In the genomic region with DNA sequence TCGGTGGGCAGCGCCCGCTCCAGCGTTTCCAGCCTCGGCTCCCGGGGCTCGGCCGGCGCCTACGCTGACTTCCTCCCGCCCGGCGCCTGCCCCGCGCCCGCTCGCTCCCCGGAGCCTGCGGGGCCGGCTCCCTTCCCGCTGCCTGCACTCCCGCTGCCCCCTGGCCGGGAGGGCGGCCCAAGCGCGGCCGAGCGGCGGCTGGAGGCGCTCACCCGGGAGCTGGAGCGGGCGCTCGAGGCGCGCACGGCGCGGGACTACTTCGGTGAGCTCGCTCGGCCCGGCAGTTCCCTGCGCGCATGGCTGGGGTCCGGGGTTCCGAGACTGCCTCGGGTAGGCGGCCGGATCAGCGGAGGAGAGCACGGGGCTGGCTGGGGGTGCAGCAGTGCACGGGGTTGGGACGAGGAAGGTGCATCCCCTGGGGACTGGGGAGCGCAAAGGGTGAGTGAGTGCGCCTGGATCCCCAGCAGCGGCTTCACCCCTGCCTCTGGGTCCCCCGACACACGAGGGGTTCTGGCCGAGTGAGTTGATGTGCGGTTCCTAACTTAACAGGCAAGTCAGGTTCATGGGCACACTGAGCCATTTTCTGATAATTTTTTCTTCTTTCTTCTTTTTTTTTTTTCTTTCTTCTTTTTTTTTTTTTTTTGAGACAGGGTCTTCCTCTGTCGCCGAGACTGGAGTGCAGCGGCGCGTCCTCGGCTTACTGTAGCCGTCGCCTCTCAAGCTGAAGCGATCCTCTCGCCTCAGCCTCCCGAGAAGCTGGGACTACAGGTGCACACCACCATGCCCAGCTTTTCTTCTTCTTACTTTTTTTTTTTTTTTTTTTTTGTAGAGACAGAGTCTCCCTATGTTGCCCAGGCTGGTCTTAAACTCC, we compare ENCODE assay signal across 9 cellular contexts. TPM values are rescaled to one million over a fixed set of nuclear protein-coding genes. Genes with fewer than 3 reads are reported as not detected.
DNase-seq lines count a peak whose midpoint lies in the region; ATAC-seq and TF ChIP-seq lines count a peak whose summit lies in the region.
"Had no signal": no experiment of that assay in that cellular context is flagged by ENCODE, and none has a peak within 500 bp of the region (broad histone marks: within the 10 kb centered on the region; RNA-seq: fewer than 3 reads in every experiment).

No MANE protein-coding gene starts in this region.

- no peaks in the 10 kb centered on the region for H3K36me3 ChIP-seq in thoracic aorta
- H3K36me3 ChIP-seq: BE2C had no signal

- BruUV-seq in MCF 10A (replicated peaks; lab: Mats Ljungman, UMichigan), result no TSS peak

- H3K36me3 Mint-ChIP-seq in MCF 10A (ENCODE audit: insufficient read depth, unreplicated experiment) (peaks cover 14% of the 10 kb centered on the region), CD14-positive monocyte (no peaks in the 10 kb centered on the region)

- H3K4me1 ChIP-seq in thoracic aorta (ENCODE audit: control insufficient read depth in 1 of 2, low read depth in 2 of 2), result peaks cover 4 to 52% of the 10 kb centered on the region in 2 donors
- H3K4me1 ChIP-seq: BE2C had no signal

- peak overlapping the region; percentile 31 for H3K27ac Mint-ChIP-seq in MCF 10A (ENCODE audit: low read depth, unreplicated experiment)
- no peak overlapping the region for H3K27ac Mint-ChIP-seq in CD14-positive monocyte

- no peak for TF ChIP-seq CTCF in MCF 10A (IDR thresholded peaks at IDR 0.05; ENCODE audit: unreplicated experiment)
- no peak for TF ChIP-seq CTCF in thoracic aorta (IDR thresholded peaks at IDR 0.05)
- no peak for TF ChIP-seq CTCF in CD14-positive monocyte (IDR thresholded peaks at IDR 0.05)

- ATAC-seq in thoracic aorta (ENCODE audit: insufficient number of reproducible peaks, low FRiP score, low read depth), result no peak
- no peak for ATAC-seq in HG02610 (IDR thresholded peaks at IDR 0.05; ENCODE audit: unreplicated experiment)

- POLR2A ChIA-PET in MCF 10A (lab: Yijun Ruan, JAX), result interaction anchor here (0.6 to 0.7 kb wide), 2 partner anchors 39 to 728 kb away, joined by 3 to 4 read pairs; no protein-coding TSS in a partner anchor

- H3K9me3 ChIP-seq in thoracic aorta, result no peaks in the 10 kb centered on the region
- H3K9me3 ChIP-seq: BE2C had no signal

- peak; percentile 35 for DNase-seq in NCI-H748 (lab: John Stamatoyannopoulos, UW; ENCODE audit: unreplicated experiment)
- DNase-seq in NCI-H748 treated with DMSO at 0.1 percent for 48 hours (lab: John Stamatoyannopoulos, UW), result no peak
- peak; percentile 27 for DNase-seq in MCF 10A (ENCODE audit: unreplicated experiment)
- peak; percentile 78 for DNase-seq in left kidney (ENCODE audit: low read depth, low spot score)
- DNase-seq in thoracic aorta (ENCODE audit: low spot score), result no peak
- DNase-seq in CD14-positive monocyte (ENCODE audit: low spot score), result no peak
- no peak for DNase-seq in NCI-H1105 treated with DMSO at 0.1 percent for 48 hours (lab: John Stamatoyannopoulos, UW)
- DNase-seq: BE2C had no signal

- H3K27me3 ChIP-seq in thoracic aorta (replicated peaks; ENCODE audit: insufficient read depth), result no peaks in the 10 kb centered on the region

- CTCF ChIA-PET in MCF 10A (lab: Yijun Ruan, JAX), result interaction anchor here (1.2 kb wide), 1 partner anchor 137 kb away, joined by 3 read pairs; no protein-coding TSS in a partner anchor

- intact Hi-C loops in MCF 10A (cut with micrococcal nuclease), result no loop called here
- intact Hi-C loops in CD14-positive monocyte (cut with micrococcal nuclease), result no loop called here

- peak overlapping the region; percentile 54 to 79 for H3K27ac ChIP-seq in thoracic aorta

- H3K4me1 Mint-ChIP-seq in MCF 10A (ENCODE audit: insufficient read depth, unreplicated experiment) (peaks cover 27% of the 10 kb centered on the region), CD14-positive monocyte (peaks cover 3% of the 10 kb centered on the region)

- H3K27me3 Mint-ChIP-seq in MCF 10A (ENCODE audit: insufficient read depth, unreplicated experiment), result no peaks in the 10 kb centered on the region
- peaks cover 53 to 77% (median 57%) of the 10 kb centered on the region in 3 donors for H3K27me3 Mint-ChIP-seq in CD14-positive monocyte (ENCODE audit: low read depth in 3 of 3)

- H3K4me3 Mint-ChIP-seq in MCF 10A (ENCODE audit: unreplicated experiment) (peak overlapping the region; percentile 76), CD14-positive monocyte (peak overlapping the region in 1 of 2 donors; percentile 85)

- H3K9me3 Mint-ChIP-seq in MCF 10A (ENCODE audit: unreplicated experiment), result no peaks in the 10 kb centered on the region
- H3K9me3 Mint-ChIP-seq in CD14-positive monocyte, result peaks cover 0 to 19% (median 0%) of the 10 kb centered on the region in 7 donors

- H3K4me3 ChIP-seq in thoracic aorta, result peak overlapping the region; percentile 74

RNA-seq across cellular contexts. Expression of gene WTIP, which starts 1.1 kb away (rescaled TPM):
- 15.9 and 22.6 TPM in 2 replicates for total RNA-seq in MCF 10A (2022)
- 100 to 1,000 TPM; 110 to 175 TPM for total RNA-seq in thoracic aorta
- not detected for polyA plus RNA-seq in CD14-positive monocyte

RNA-seq across cellular contexts. Expression of gene UBA2, which starts 54.4 kb away (rescaled TPM):
- total RNA-seq in MCF 10A (2022) (118 and 126 TPM in 2 replicates), thoracic aorta (100 to 1,000 TPM; 105 to 107 TPM)
- polyA plus RNA-seq in CD14-positive monocyte, result 10 to 100 TPM; 42.7 to 52.1 TPM

Comparison
In these comparisons a context has a peak if more than half of its experiments do, and no peak if none do; other contexts are left out.
1. DNase-seq: peak in NCI-H748 (single experiment), MCF 10A (single experiment) and left kidney (single experiment); none in NCI-H748 treated with DMSO at 0.1 percent for 48 hours (single experiment), thoracic aorta (single experiment), CD14-positive monocyte (single experiment) and NCI-H1105 treated with DMSO at 0.1 percent for 48 hours (single experiment).